8 cellular contexts compared by ENCODE assay signal in genomic region chr10:132142396-132143161, GRCh38. TPM values are rescaled to one million over a fixed set of nuclear protein-coding genes. Genes with fewer than 3 reads are reported as not detected.
DNase-seq lines count a peak whose midpoint lies in the region; ATAC-seq and TF ChIP-seq lines count a peak whose summit lies in the region.

No MANE protein-coding gene starts in this region.

- no peak overlapping the region for H2AFZ ChIP-seq in Karpas-422 (ENCODE audit: low read length)

- H4K20me1 ChIP-seq in Karpas-422 (ENCODE audit: insufficient read depth, low read depth, low read length): no peaks in the 10 kb centered on the region

- POLR2A ChIA-PET in AG04449 (lab: Yijun Ruan, JAX): no interaction called here
- POLR2A ChIA-PET in activated CD4-positive, alpha-beta memory T cell treated with anti-CD3 and anti-CD28 coated beads for 36 hours (lab: Charles Lee): no interaction called here
- POLR2A ChIA-PET in naive thymus-derived CD8-positive, alpha-beta T cell (lab: Charles Lee): no interaction called here

- H3K27me3 Mint-ChIP-seq in activated CD4-positive, alpha-beta memory T cell treated with anti-CD3 and anti-CD28 coated beads for 36 hours: no peaks in the 10 kb centered on the region
- peaks cover 0 to 7% (median 0%) of the 10 kb centered on the region in 5 donors for H3K27me3 Mint-ChIP-seq in naive thymus-derived CD8-positive, alpha-beta T cell

- DNase-seq in AG04449 (ENCODE audit: low read depth, low spot score): no peak
- DNase-seq in GM13976 (ENCODE audit: low spot score): peak; percentile 90
- DNase-seq in Karpas-422: peak; percentile 74
- DNase-seq in activated CD4-positive, alpha-beta memory T cell treated with anti-CD3 and anti-CD28 coated beads for 36 hours: peak; percentile 59
- peak; percentile 53 for DNase-seq in epidermal melanocyte (ENCODE audit: insufficient read length, low spot score)
- DNase-seq in naive thymus-derived CD8-positive, alpha-beta T cell: peak; percentile 14 to 74 (median 51)
- no peak for DNase-seq in vagina (ENCODE audit: extremely low spot score in 2 of 2)
- DNase-seq in T1000 (lab: John Stamatoyannopoulos, UW): no peak

- H3K36me3 Mint-ChIP-seq in activated CD4-positive, alpha-beta memory T cell treated with anti-CD3 and anti-CD28 coated beads for 36 hours: no peaks in the 10 kb centered on the region
- H3K36me3 Mint-ChIP-seq in naive thymus-derived CD8-positive, alpha-beta T cell: no peaks in the 10 kb centered on the region

- no peaks in the 10 kb centered on the region for H3K4me1 ChIP-seq in Karpas-422 (ENCODE audit: low read length)
- peaks cover 9% of the 10 kb centered on the region for H3K4me1 ChIP-seq in vagina

- H3K27me3 ChIP-seq in Karpas-422 (ENCODE audit: low read length) (no peaks in the 10 kb centered on the region), vagina (no peaks in the 10 kb centered on the region)

- no peaks in the 10 kb centered on the region for H3K4me1 Mint-ChIP-seq in activated CD4-positive, alpha-beta memory T cell treated with anti-CD3 and anti-CD28 coated beads for 36 hours (ENCODE audit: low read depth)
- H3K4me1 Mint-ChIP-seq in naive thymus-derived CD8-positive, alpha-beta T cell: peaks cover 0 to 5% (median 1%) of the 10 kb centered on the region in 4 donors

- no peak overlapping the region for H3K4me3 Mint-ChIP-seq in activated CD4-positive, alpha-beta memory T cell treated with anti-CD3 and anti-CD28 coated beads for 36 hours
- no peak overlapping the region for H3K4me3 Mint-ChIP-seq in naive thymus-derived CD8-positive, alpha-beta T cell

- no peak for TF ChIP-seq POLR2A in vagina (IDR thresholded peaks at IDR 0.05)

- H3K79me2 ChIP-seq in Karpas-422 (ENCODE audit: low read length): no peaks in the 10 kb centered on the region

- intact Hi-C loops in activated CD4-positive, alpha-beta memory T cell treated with anti-CD3 and anti-CD28 coated beads for 36 hours (cut with micrococcal nuclease): loop anchor here (1.0 kb wide), 1 partner anchor 257 kb away; no protein-coding TSS in a partner anchor
- intact Hi-C loops in vagina (cut with DNase I): no loop called here

- H3K9me2 ChIP-seq in Karpas-422 (replicated peaks; ENCODE audit: insufficient read depth, low read length): no peaks in the 10 kb centered on the region

- no peak overlapping the region for H3K9ac ChIP-seq in Karpas-422 (ENCODE audit: low read length)

- peak; percentile 82 to 86 for ATAC-seq in naive thymus-derived CD8-positive, alpha-beta T cell

- in situ Hi-C loops in GM13976 (cut with MboI; ENCODE audit: low sequenced_read_pairs, unreplicated experiment): loop anchor here (25.0 kb wide), 1 partner anchor 255 kb away; no protein-coding TSS in a partner anchor

- CTCF ChIA-PET in AG04449 (lab: Yijun Ruan, JAX): interaction anchor here (0.6 to 2.2 kb wide), 11 partner anchors 8 to 257 kb away, joined by 3 to 13 read pairs (median 3); partner anchors contain the start of gene JAKMIP3
- CTCF ChIA-PET in activated CD4-positive, alpha-beta memory T cell treated with anti-CD3 and anti-CD28 coated beads for 36 hours (lab: Charles Lee): interaction anchor here (0.6 to 1.6 kb wide), 7 partner anchors 9 to 257 kb away, joined by 3 to 6 read pairs (median 4); no protein-coding TSS in a partner anchor

- peak; percentile 85 for TF ChIP-seq CTCF in AG04449 (IDR thresholded peaks at IDR 0.05; ENCODE audit: insufficient read depth, low read length, missing control alignments)
- peak; percentile 87 for TF ChIP-seq CTCF in GM13976 (IDR thresholded peaks at IDR 0.05; ENCODE audit: borderline replicate concordance, control extremely low read depth, extremely low read depth, insufficient read depth, missing control alignments)
- peak; percentile 65 to 70 (median 66) for TF ChIP-seq CTCF in vagina (IDR thresholded peaks at IDR 0.05)

- no peak overlapping the region for H3K4me3 ChIP-seq in AG04449 (ENCODE audit: low read depth, low read length)
- no peak overlapping the region for H3K4me3 ChIP-seq in Karpas-422 (ENCODE audit: low read length)
- peak overlapping the region; percentile 11 to 23 for H3K4me3 ChIP-seq in vagina

- no peaks in the 10 kb centered on the region for H3K9me3 ChIP-seq in Karpas-422 (ENCODE audit: low read length)
- no peaks in the 10 kb centered on the region for H3K9me3 ChIP-seq in vagina

- H3K36me3 ChIP-seq in Karpas-422 (ENCODE audit: insufficient read depth, low read length): no peaks in the 10 kb centered on the region
- no peaks in the 10 kb centered on the region for H3K36me3 ChIP-seq in vagina

- no peak overlapping the region for H3K27ac Mint-ChIP-seq in activated CD4-positive, alpha-beta memory T cell treated with anti-CD3 and anti-CD28 coated beads for 36 hours
- H3K27ac Mint-ChIP-seq in naive thymus-derived CD8-positive, alpha-beta T cell: no peak overlapping the region

- no peak overlapping the region for H3K4me2 ChIP-seq in Karpas-422 (ENCODE audit: low read depth, low read length, poor library complexity, severe bottlenecking)

- H3K27ac ChIP-seq in Karpas-422 (ENCODE audit: low read length) (no peak overlapping the region), vagina (no peak overlapping the region)

- no peaks in the 10 kb centered on the region for H3K9me3 Mint-ChIP-seq in activated CD4-positive, alpha-beta memory T cell treated with anti-CD3 and anti-CD28 coated beads for 36 hours
- H3K9me3 Mint-ChIP-seq in naive thymus-derived CD8-positive, alpha-beta T cell: no peaks in the 10 kb centered on the region

RNA-seq across cellular contexts. Expression of gene DPYSL4, which starts 44.2 kb away (rescaled TPM):
- total RNA-seq in Karpas-422 (2014; rRNA removed; shearing (Covaris generic); ENCODE audit: low replicate concordance): 0.11 TPM in 1 of 2 replicates, not detected in the other
- 1 to 10 TPM; 7.0 to 7.2 TPM for total RNA-seq in activated CD4-positive, alpha-beta memory T cell treated with anti-CD3 and anti-CD28 coated beads for 36 hours
- total RNA-seq in naive thymus-derived CD8-positive, alpha-beta T cell: 1 to 10 TPM; 1.2 to 1.3 TPM
- 10 to 100 TPM in 1 of 3 donors, under 1 TPM in 1, not detected in 1; 0.31 to 11.2 TPM for polyA plus RNA-seq in naive thymus-derived CD8-positive, alpha-beta T cell
- total RNA-seq in vagina: 0.49 TPM

Comparison
In these comparisons a context has a peak if more than half of its experiments do, and no peak if none do; other contexts are left out.
1. DNase-seq: peak in GM13976 (single experiment), Karpas-422 (single experiment), activated CD4-positive, alpha-beta memory T cell treated with anti-CD3 and anti-CD28 coated beads for 36 hours (single experiment), epidermal melanocyte (single experiment) and naive thymus-derived CD8-positive, alpha-beta T cell (10 of 10); none in AG04449 (single experiment), vagina (0 of 2) and T1000 (single experiment).
2. H3K4me3 ChIP-seq: peak in vagina (2 of 2); none in AG04449 (single experiment) and Karpas-422 (single experiment).
3. Peak in every context shown above with its lines, with median percentiles within 50 percentile points of each other: CTCF ChIP-seq.